16 cellular contexts compared by ENCODE assay signal in genomic region chr4:93759506-93759905, GRCh38.
DNase-seq lines count a peak whose midpoint lies in the region; ATAC-seq and TF ChIP-seq lines count a peak whose summit lies in the region.
"Had no signal": no experiment of that assay in that cellular context is flagged by ENCODE, and none has a peak within 500 bp of the region (broad histone marks: within the 10 kb centered on the region; RNA-seq: fewer than 3 reads in every experiment).

No MANE protein-coding gene starts in this region.

- peak; percentile 2 for DNase-seq in SIG-M5 treated with dmso at 0.1 percent for 504 hours (lab: John Stamatoyannopoulos, UW; ENCODE audit: unreplicated experiment)
- no peak for DNase-seq in SIG-M5 (lab: John Stamatoyannopoulos, UW)
- peak; percentile 51 for DNase-seq in OCI-M1 (lab: John Stamatoyannopoulos, UW)
- DNase-seq in glutamatergic neuron = no peak
- DNase-seq in NCI-H1436 treated with DMSO at 0.1 percent for 48 hours (lab: John Stamatoyannopoulos, UW) = no peak
- DNase-seq in NCI-H345 (lab: John Stamatoyannopoulos, UW) = no peak
- DNase-seq in substantia nigra (lab: John Stamatoyannopoulos, UW) = no peak
- DNase-seq: activated T-cell treated with anti-CD3 and anti-CD28 coated beads, Interleukin-2, amount 50 U/mL, for 4 hours; COR-L47; hippocampal formation; NCI-H1694; NCI-H82; ovary had no signal

- H3K4me1 Mint-ChIP-seq in glutamatergic neuron (ENCODE audit: low read depth, unreplicated experiment) = peaks cover 34% of the 10 kb centered on the region
- no peaks in the 10 kb centered on the region for H3K4me1 Mint-ChIP-seq in activated T-helper 17 cell treated with anti-CD3 and anti-CD28 coated beads, Interleukin-2, amount 50 U/mL, for 72 hours
- H3K4me1 Mint-ChIP-seq: stimulated activated effector memory CD8-positive, alpha-beta T cell treated with anti-CD3 and anti-CD28 coated beads, Interleukin-12 subunit alpha, Interleukin-12 subunit beta, amount 100 ng/mL, for 72 hours had no signal

- H3K9me3 Mint-ChIP-seq in glutamatergic neuron (ENCODE audit: unreplicated experiment) = peaks cover 3% of the 10 kb centered on the region
- no peaks in the 10 kb centered on the region for H3K9me3 Mint-ChIP-seq in activated T-helper 17 cell treated with anti-CD3 and anti-CD28 coated beads, Interleukin-2, amount 50 U/mL, for 72 hours
- H3K9me3 Mint-ChIP-seq: activated T-cell treated with anti-CD3 and anti-CD28 coated beads, Interleukin-2, amount 50 U/mL, for 4 hours; stimulated activated effector memory CD8-positive, alpha-beta T cell treated with anti-CD3 and anti-CD28 coated beads, Interleukin-12 subunit alpha, Interleukin-12 subunit beta, amount 100 ng/mL, for 72 hours had no signal

- H3K27ac Mint-ChIP-seq in glutamatergic neuron (ENCODE audit: unreplicated experiment) = no peak overlapping the region
- no peak overlapping the region for H3K27ac Mint-ChIP-seq in activated T-helper 17 cell treated with anti-CD3 and anti-CD28 coated beads, Interleukin-2, amount 50 U/mL, for 72 hours
- H3K27ac Mint-ChIP-seq: stimulated activated effector memory CD8-positive, alpha-beta T cell treated with anti-CD3 and anti-CD28 coated beads, Interleukin-12 subunit alpha, Interleukin-12 subunit beta, amount 100 ng/mL, for 72 hours had no signal

- H3K27ac ChIP-seq in substantia nigra (ENCODE audit: low read depth, low read length, poor library complexity, severe bottlenecking) = no peak overlapping the region
- H3K27ac ChIP-seq: A549, ovary had no signal

- H3K27me3 Mint-ChIP-seq in glutamatergic neuron (ENCODE audit: unreplicated experiment) = no peaks in the 10 kb centered on the region
- no peaks in the 10 kb centered on the region for H3K27me3 Mint-ChIP-seq in activated T-helper 17 cell treated with anti-CD3 and anti-CD28 coated beads, Interleukin-2, amount 50 U/mL, for 72 hours

- no peaks in the 10 kb centered on the region for H3K36me3 Mint-ChIP-seq in glutamatergic neuron (ENCODE audit: unreplicated experiment)
- no peaks in the 10 kb centered on the region for H3K36me3 Mint-ChIP-seq in activated T-helper 17 cell treated with anti-CD3 and anti-CD28 coated beads, Interleukin-2, amount 50 U/mL, for 72 hours (ENCODE audit: low read depth)
- H3K36me3 Mint-ChIP-seq: stimulated activated effector memory CD8-positive, alpha-beta T cell treated with anti-CD3 and anti-CD28 coated beads, Interleukin-12 subunit alpha, Interleukin-12 subunit beta, amount 100 ng/mL, for 72 hours had no signal

- no peak for ATAC-seq in activated T-helper 17 cell treated with anti-CD3 and anti-CD28 coated beads, Interleukin-2, amount 50 U/mL, for 72 hours (replicated peaks)
- ATAC-seq: A549; activated T-cell treated with anti-CD3 and anti-CD28 coated beads, Interleukin-2, amount 50 U/mL, for 4 hours; stimulated activated effector memory CD8-positive, alpha-beta T cell treated with anti-CD3 and anti-CD28 coated beads, Interleukin-12 subunit alpha, Interleukin-12 subunit beta, amount 100 ng/mL, for 72 hours had no signal

- H3K4me3 Mint-ChIP-seq in glutamatergic neuron (ENCODE audit: unreplicated experiment) = peak overlapping the region; percentile 18
- H3K4me3 Mint-ChIP-seq in activated T-helper 17 cell treated with anti-CD3 and anti-CD28 coated beads, Interleukin-2, amount 50 U/mL, for 72 hours = no peak overlapping the region
- H3K4me3 Mint-ChIP-seq: activated T-cell treated with anti-CD3 and anti-CD28 coated beads, Interleukin-2, amount 50 U/mL, for 4 hours; stimulated activated effector memory CD8-positive, alpha-beta T cell treated with anti-CD3 and anti-CD28 coated beads, Interleukin-12 subunit alpha, Interleukin-12 subunit beta, amount 100 ng/mL, for 72 hours had no signal

- TF ChIP-seq CTCF in glutamatergic neuron (IDR thresholded peaks at IDR 0.05; ENCODE audit: partially characterized antibody, unreplicated experiment) = no peak

Comparison
In these comparisons a context has a peak if more than half of its experiments do, and no peak if none do; other contexts are left out.
1. DNase-seq: peak in SIG-M5 treated with dmso at 0.1 percent for 504 hours (single experiment) and OCI-M1 (single experiment); none in SIG-M5 (single experiment), glutamatergic neuron (single experiment), NCI-H1436 treated with DMSO at 0.1 percent for 48 hours (single experiment), NCI-H345 (single experiment) and substantia nigra (0 of 49).